Comparison of ENCODE assay signal across 8 cellular contexts in genomic region chr1:155940531-155940992, GRCh38. TPM values are rescaled to one million over a fixed set of nuclear protein-coding genes. Genes with fewer than 3 reads are reported as not detected.
DNase-seq lines count a peak whose midpoint lies in the region; ATAC-seq and TF ChIP-seq lines count a peak whose summit lies in the region.

No MANE protein-coding gene starts in this region.

- no peaks in the 10 kb centered on the region for H3K27me3 ChIP-seq in CD4-positive, alpha-beta T cell (ENCODE audit: control insufficient read depth, insufficient read depth, low read length)
- H3K27me3 ChIP-seq in right atrium auricular region, result no peaks in the 10 kb centered on the region

- H3K4me1 Mint-ChIP-seq in CD4-positive, alpha-beta T cell (ENCODE audit: low read depth), result peaks cover 42% of the 10 kb centered on the region
- peaks cover 31% of the 10 kb centered on the region for H3K4me1 Mint-ChIP-seq in activated T-helper 17 cell treated with anti-CD3 and anti-CD28 coated beads, Interleukin-2, amount 50 U/mL, for 72 hours
- H3K4me1 Mint-ChIP-seq in stimulated activated naive CD8-positive, alpha-beta T cell treated with anti-CD3 and anti-CD28 coated beads, Interleukin-15, amount 100 ng/mL, for 72 hours, result peaks cover 80% of the 10 kb centered on the region

- H3K4me3 ChIP-seq in right atrium auricular region, result no peak overlapping the region

- POLR2A ChIA-PET in CD4-positive, alpha-beta T cell (lab: Charles Lee), result interaction anchor here (0.9 to 1.8 kb wide), 8 partner anchors 9 to 65 kb away, joined by 3 to 13 read pairs (median 4); partner anchors contain the start of gene ARHGEF2

- peak overlapping the region; percentile 43 for H3K27ac ChIP-seq in CD4-positive, alpha-beta T cell (ENCODE audit: low read depth, low read length)
- peak overlapping the region; percentile 57 to 84 for H3K27ac ChIP-seq in right atrium auricular region

- TF ChIP-seq CTCF in CD4-positive, alpha-beta T cell (IDR thresholded peaks at IDR 0.05), result no peak
- no peak for TF ChIP-seq CTCF in right atrium auricular region (IDR thresholded peaks at IDR 0.05)

- DNase-seq in CD4-positive, alpha-beta T cell, result no peak
- DNase-seq in Kasumi-1 (lab: John Stamatoyannopoulos, UW) (peak; percentile 49 to 53), right atrium auricular region (ENCODE audit: low spot score) (no peak), HK-2 (ENCODE audit: unreplicated experiment) (no peak)
- DNase-seq in stimulated activated naive CD8-positive, alpha-beta T cell treated with anti-CD3 and anti-CD28 coated beads, Interleukin-15, amount 100 ng/mL, for 72 hours, result no peak

- no peaks in the 10 kb centered on the region for H3K27me3 Mint-ChIP-seq in CD4-positive, alpha-beta T cell
- no peaks in the 10 kb centered on the region for H3K27me3 Mint-ChIP-seq in activated T-helper 17 cell treated with anti-CD3 and anti-CD28 coated beads, Interleukin-2, amount 50 U/mL, for 72 hours
- H3K27me3 Mint-ChIP-seq in stimulated activated naive CD8-positive, alpha-beta T cell treated with anti-CD3 and anti-CD28 coated beads, Interleukin-15, amount 100 ng/mL, for 72 hours, result no peaks in the 10 kb centered on the region

- intact Hi-C loops in CD4-positive, alpha-beta T cell (cut with DNase I, micrococcal nuclease), result no loop called here

- peak overlapping the region; percentile 10 for H3K4me3 Mint-ChIP-seq in CD4-positive, alpha-beta T cell
- peak overlapping the region; percentile 27 for H3K4me3 Mint-ChIP-seq in activated T-helper 17 cell treated with anti-CD3 and anti-CD28 coated beads, Interleukin-2, amount 50 U/mL, for 72 hours
- H3K4me3 Mint-ChIP-seq in stimulated activated naive CD8-positive, alpha-beta T cell treated with anti-CD3 and anti-CD28 coated beads, Interleukin-15, amount 100 ng/mL, for 72 hours, result peak overlapping the region; percentile 34 to 51

- H3K4me1 ChIP-seq in right atrium auricular region, result peaks cover 0 to 71% of the 10 kb centered on the region in 2 donors

- H3K27ac Mint-ChIP-seq in CD4-positive, alpha-beta T cell, result peak overlapping the region; percentile 72
- peak overlapping the region; percentile 83 for H3K27ac Mint-ChIP-seq in activated T-helper 17 cell treated with anti-CD3 and anti-CD28 coated beads, Interleukin-2, amount 50 U/mL, for 72 hours
- peak overlapping the region; percentile 94 to 97 for H3K27ac Mint-ChIP-seq in stimulated activated naive CD8-positive, alpha-beta T cell treated with anti-CD3 and anti-CD28 coated beads, Interleukin-15, amount 100 ng/mL, for 72 hours

- CTCF ChIA-PET in CD4-positive, alpha-beta T cell (lab: Charles Lee), result interaction anchor here (0.8 to 1.4 kb wide), 3 partner anchors 39 to 113 kb away, joined by 4 to 8 read pairs (median 4); partner anchors contain the start of gene UBQLN4

- no peaks in the 10 kb centered on the region for H3K9me3 Mint-ChIP-seq in CD4-positive, alpha-beta T cell
- no peaks in the 10 kb centered on the region for H3K9me3 Mint-ChIP-seq in activated T-helper 17 cell treated with anti-CD3 and anti-CD28 coated beads, Interleukin-2, amount 50 U/mL, for 72 hours
- no peaks in the 10 kb centered on the region for H3K9me3 Mint-ChIP-seq in stimulated activated naive CD8-positive, alpha-beta T cell treated with anti-CD3 and anti-CD28 coated beads, Interleukin-15, amount 100 ng/mL, for 72 hours

- no peaks in the 10 kb centered on the region for H3K9me3 ChIP-seq in CD4-positive, alpha-beta T cell (ENCODE audit: control insufficient read depth, low read length)
- no peaks in the 10 kb centered on the region for H3K9me3 ChIP-seq in right atrium auricular region

- H3K36me3 ChIP-seq in right atrium auricular region, result no peaks in the 10 kb centered on the region

- H3K36me3 Mint-ChIP-seq in CD4-positive, alpha-beta T cell (ENCODE audit: low read depth), result no peaks in the 10 kb centered on the region
- peaks cover 6% of the 10 kb centered on the region for H3K36me3 Mint-ChIP-seq in activated T-helper 17 cell treated with anti-CD3 and anti-CD28 coated beads, Interleukin-2, amount 50 U/mL, for 72 hours (ENCODE audit: low read depth)

- ATAC-seq in CD4-positive, alpha-beta T cell (ENCODE audit: poor library complexity), result peak; percentile 43
- peak; percentile 61 for ATAC-seq in activated T-helper 17 cell treated with anti-CD3 and anti-CD28 coated beads, Interleukin-2, amount 50 U/mL, for 72 hours (replicated peaks)
- ATAC-seq in stimulated activated naive CD8-positive, alpha-beta T cell treated with anti-CD3 and anti-CD28 coated beads, Interleukin-15, amount 100 ng/mL, for 72 hours, result peak; percentile 55
- ATAC-seq in GM19395 (IDR thresholded peaks at IDR 0.05; ENCODE audit: unreplicated experiment) (no peak), HG03354 (IDR thresholded peaks at IDR 0.05; ENCODE audit: poor library complexity, severe bottlenecking, unreplicated experiment) (no peak)

RNA-seq across cellular contexts. Expression of gene RXFP4, which starts 0.9 kb away (rescaled TPM):
- total RNA-seq in CD4-positive, alpha-beta T cell, result not detected
- total RNA-seq in activated T-helper 17 cell treated with anti-CD3 and anti-CD28 coated beads, Interleukin-2, amount 50 U/mL, for 72 hours, result not detected
- total RNA-seq in right atrium auricular region, result not detected

RNA-seq across cellular contexts. Expression of gene KHDC4, which starts 6.3 kb away (rescaled TPM):
- 10 to 100 TPM; 56.6 to 60.8 TPM for total RNA-seq in CD4-positive, alpha-beta T cell
- total RNA-seq in activated T-helper 17 cell treated with anti-CD3 and anti-CD28 coated beads, Interleukin-2, amount 50 U/mL, for 72 hours, result 100 to 1,000 TPM in 1 of 2 donors, 10 to 100 TPM in 1; 67.5 to 109 TPM
- total RNA-seq in right atrium auricular region, result 10 to 100 TPM; 13.4 to 25.9 TPM

RNA-seq across cellular contexts. Expression of gene RIT1, which starts 29.4 kb away (rescaled TPM):
- 10 to 100 TPM; 66.2 to 67.0 TPM for total RNA-seq in CD4-positive, alpha-beta T cell
- total RNA-seq in activated T-helper 17 cell treated with anti-CD3 and anti-CD28 coated beads, Interleukin-2, amount 50 U/mL, for 72 hours, result 10 to 100 TPM; 28.1 to 79.8 TPM
- 10 to 100 TPM; 13.3 to 25.3 TPM for total RNA-seq in right atrium auricular region

RNA-seq across cellular contexts. Expression of gene ARHGEF2, which starts 37.8 kb away (rescaled TPM):
- 10 to 100 TPM; 54.8 to 62.4 TPM for total RNA-seq in CD4-positive, alpha-beta T cell
- 100 to 1,000 TPM; 108 to 205 TPM for total RNA-seq in activated T-helper 17 cell treated with anti-CD3 and anti-CD28 coated beads, Interleukin-2, amount 50 U/mL, for 72 hours
- total RNA-seq in right atrium auricular region, result 10 to 100 TPM; 50.8 to 69.8 TPM

Comparison
In these comparisons a context has a peak if more than half of its experiments do, and no peak if none do; other contexts are left out.
1. ATAC-seq: peak in CD4-positive, alpha-beta T cell (single experiment), activated T-helper 17 cell treated with anti-CD3 and anti-CD28 coated beads, Interleukin-2, amount 50 U/mL, for 72 hours (single experiment) and stimulated activated naive CD8-positive, alpha-beta T cell treated with anti-CD3 and anti-CD28 coated beads, Interleukin-15, amount 100 ng/mL, for 72 hours (single experiment); none in GM19395 (single experiment) and HG03354 (single experiment).
2. DNase-seq: peak in Kasumi-1 (2 of 2); none in CD4-positive, alpha-beta T cell (0 of 10), right atrium auricular region (single experiment), stimulated activated naive CD8-positive, alpha-beta T cell treated with anti-CD3 and anti-CD28 coated beads, Interleukin-15, amount 100 ng/mL, for 72 hours (0 of 2) and HK-2 (single experiment).
3. Peak in every context shown above with its lines, with median percentiles within 50 percentile points of each other: H3K27ac Mint-ChIP-seq and H3K4me3 Mint-ChIP-seq.